8 cellular contexts compared by ENCODE assay signal in genomic region chr1:223670458-223671159, GRCh38. TPM values are rescaled to one million over a fixed set of nuclear protein-coding genes. Genes with fewer than 3 reads are reported as not detected.
DNase-seq lines count a peak whose midpoint lies in the region; ATAC-seq and TF ChIP-seq lines count a peak whose summit lies in the region.

No MANE protein-coding gene starts in this region.

- H3K4me1 Mint-ChIP-seq in activated naive CD4-positive, alpha-beta T cell treated with anti-CD3 and anti-CD28 coated beads, Interleukin-2, amount 10 ng/mL, durations not matched to agents 7 days and 5 days: no peaks in the 10 kb centered on the region
- H3K4me1 Mint-ChIP-seq in immature natural killer cell: no peaks in the 10 kb centered on the region

- H3K27ac ChIP-seq in esophagus muscularis mucosa (replicated peaks in 1 of 4): no peak overlapping the region

- peaks cover 8% of the 10 kb centered on the region for H3K9me3 Mint-ChIP-seq in activated naive CD4-positive, alpha-beta T cell treated with anti-CD3 and anti-CD28 coated beads, Interleukin-2, amount 10 ng/mL, durations not matched to agents 7 days and 5 days
- H3K9me3 Mint-ChIP-seq in immature natural killer cell: peaks cover 0 to 4% (median 0%) of the 10 kb centered on the region in 6 donors

- intact Hi-C loops in left colon (cut with DNase I, micrococcal nuclease) (no loop called here), esophagus muscularis mucosa (cut with DNase I) (no loop called here)

- no peaks in the 10 kb centered on the region for H3K27me3 ChIP-seq in esophagus muscularis mucosa

- ATAC-seq in left colon (peak; percentile 42), HG03025 (IDR thresholded peaks at IDR 0.05; ENCODE audit: low FRiP score, unreplicated experiment) (no peak)

- no peak for TF ChIP-seq POLR2A in esophagus muscularis mucosa (IDR thresholded peaks at IDR 0.05; ENCODE audit: low read depth)

- H3K36me3 ChIP-seq in esophagus muscularis mucosa: no peaks in the 10 kb centered on the region

- H3K36me3 Mint-ChIP-seq in activated naive CD4-positive, alpha-beta T cell treated with anti-CD3 and anti-CD28 coated beads, Interleukin-2, amount 10 ng/mL, durations not matched to agents 7 days and 5 days: no peaks in the 10 kb centered on the region
- peaks cover 0 to 5% (median 0%) of the 10 kb centered on the region in 3 donors for H3K36me3 Mint-ChIP-seq in immature natural killer cell

- no peak overlapping the region for H3K4me3 Mint-ChIP-seq in activated naive CD4-positive, alpha-beta T cell treated with anti-CD3 and anti-CD28 coated beads, Interleukin-2, amount 10 ng/mL, durations not matched to agents 7 days and 5 days
- no peak overlapping the region for H3K4me3 Mint-ChIP-seq in immature natural killer cell

- peak in 1 of 3 experiments; percentile 25 for TF ChIP-seq CTCF in esophagus muscularis mucosa (IDR thresholded peaks at IDR 0.05)

- no peaks in the 10 kb centered on the region for H3K4me1 ChIP-seq in esophagus muscularis mucosa

- H3K27ac Mint-ChIP-seq in activated naive CD4-positive, alpha-beta T cell treated with anti-CD3 and anti-CD28 coated beads, Interleukin-2, amount 10 ng/mL, durations not matched to agents 7 days and 5 days: no peak overlapping the region
- no peak overlapping the region for H3K27ac Mint-ChIP-seq in immature natural killer cell

- H3K27me3 Mint-ChIP-seq in activated naive CD4-positive, alpha-beta T cell treated with anti-CD3 and anti-CD28 coated beads, Interleukin-2, amount 10 ng/mL, durations not matched to agents 7 days and 5 days: peaks cover 18% of the 10 kb centered on the region
- peaks cover 2 to 4% (median 4%) of the 10 kb centered on the region in 3 donors for H3K27me3 Mint-ChIP-seq in immature natural killer cell (ENCODE audit: low read depth in 3 of 3)

- H3K9me3 ChIP-seq in esophagus muscularis mucosa: peaks cover 0 to 9% (median 4%) of the 10 kb centered on the region in 4 donors

- CTCF ChIA-PET in activated naive CD4-positive, alpha-beta T cell treated with anti-CD3 and anti-CD28 coated beads, Interleukin-2, amount 10 ng/mL, durations not matched to agents 7 days and 5 days (lab: Charles Lee): interaction anchor here (0.7 to 1.1 kb wide), 4 partner anchors 12 to 537 kb away, joined by 3 to 4 read pairs (median 4); no protein-coding TSS in a partner anchor

- 69% methylated on average over 7 of the region's 7 CpGs for WGBS in esophagus muscularis mucosa

- DNase-seq in SIG-M5 treated with dmso at 0.1 percent for 504 hours (lab: John Stamatoyannopoulos, UW; ENCODE audit: unreplicated experiment): peak; percentile 21
- DNase-seq in SIG-M5 (lab: John Stamatoyannopoulos, UW): no peak
- DNase-seq in M059J (ENCODE audit: low read depth): peak; percentile 61
- peak; percentile 37 for DNase-seq in activated naive CD4-positive, alpha-beta T cell treated with anti-CD3 and anti-CD28 coated beads, Interleukin-2, amount 10 ng/mL, durations not matched to agents 7 days and 5 days
- peak in 1 of 2 donors; percentile 52 for DNase-seq in left colon
- no peak for DNase-seq in immature natural killer cell
- DNase-seq in esophagus muscularis mucosa (ENCODE audit: extremely low spot score): no peak

- H3K4me3 ChIP-seq in esophagus muscularis mucosa: no peak overlapping the region

- TF ChIP-seq EP300 in esophagus muscularis mucosa (IDR thresholded peaks at IDR 0.05): no peak

RNA-seq across cellular contexts. Expression of gene CAPN8, which starts 5.1 kb away (rescaled TPM):
- not detected in 2 replicates for total RNA-seq in M059J (2014; rRNA removed; shearing (Covaris generic))
- total RNA-seq in left colon (100 to 1,000 TPM in 1 of 2 donors, 10 to 100 TPM in 1; 87.8 to 118 TPM), esophagus muscularis mucosa (1 to 10 TPM in 1 of 4 donors, not detected in 3; 1.0 TPM)
- polyA plus RNA-seq in immature natural killer cell: under 1 TPM in 1 of 3 donors, not detected in 2; 0.09 TPM

RNA-seq across cellular contexts. Expression of gene CAPN2, which starts 41.7 kb away (rescaled TPM):
- 177 and 253 TPM in 2 replicates for total RNA-seq in M059J (2014; rRNA removed; shearing (Covaris generic))
- total RNA-seq in left colon (100 to 1,000 TPM; 301 to 355 TPM), esophagus muscularis mucosa (100 to 1,000 TPM in 3 of 4 donors, 10 to 100 TPM in 1; 91.9 to 231 (median 161) TPM)
- polyA plus RNA-seq in immature natural killer cell: 100 to 1,000 TPM; 126 to 232 (median 141) TPM

Comparison
In these comparisons a context has a peak if more than half of its experiments do, and no peak if none do; other contexts are left out.
1. DNase-seq: peak in SIG-M5 treated with dmso at 0.1 percent for 504 hours (single experiment), M059J (single experiment) and activated naive CD4-positive, alpha-beta T cell treated with anti-CD3 and anti-CD28 coated beads, Interleukin-2, amount 10 ng/mL, durations not matched to agents 7 days and 5 days (single experiment); none in SIG-M5 (single experiment), immature natural killer cell (0 of 3) and esophagus muscularis mucosa (single experiment).
2. RNA of gene CAPN8, which starts 5.1 kb away (total RNA-seq): 87.8 to 118 TPM in left colon; 1.0 TPM in esophagus muscularis mucosa and not detected in M059J; every median in the first group is over 10 times any median in the second.